ENCODE assay signal across 1 cellular context in the genomic region with DNA sequence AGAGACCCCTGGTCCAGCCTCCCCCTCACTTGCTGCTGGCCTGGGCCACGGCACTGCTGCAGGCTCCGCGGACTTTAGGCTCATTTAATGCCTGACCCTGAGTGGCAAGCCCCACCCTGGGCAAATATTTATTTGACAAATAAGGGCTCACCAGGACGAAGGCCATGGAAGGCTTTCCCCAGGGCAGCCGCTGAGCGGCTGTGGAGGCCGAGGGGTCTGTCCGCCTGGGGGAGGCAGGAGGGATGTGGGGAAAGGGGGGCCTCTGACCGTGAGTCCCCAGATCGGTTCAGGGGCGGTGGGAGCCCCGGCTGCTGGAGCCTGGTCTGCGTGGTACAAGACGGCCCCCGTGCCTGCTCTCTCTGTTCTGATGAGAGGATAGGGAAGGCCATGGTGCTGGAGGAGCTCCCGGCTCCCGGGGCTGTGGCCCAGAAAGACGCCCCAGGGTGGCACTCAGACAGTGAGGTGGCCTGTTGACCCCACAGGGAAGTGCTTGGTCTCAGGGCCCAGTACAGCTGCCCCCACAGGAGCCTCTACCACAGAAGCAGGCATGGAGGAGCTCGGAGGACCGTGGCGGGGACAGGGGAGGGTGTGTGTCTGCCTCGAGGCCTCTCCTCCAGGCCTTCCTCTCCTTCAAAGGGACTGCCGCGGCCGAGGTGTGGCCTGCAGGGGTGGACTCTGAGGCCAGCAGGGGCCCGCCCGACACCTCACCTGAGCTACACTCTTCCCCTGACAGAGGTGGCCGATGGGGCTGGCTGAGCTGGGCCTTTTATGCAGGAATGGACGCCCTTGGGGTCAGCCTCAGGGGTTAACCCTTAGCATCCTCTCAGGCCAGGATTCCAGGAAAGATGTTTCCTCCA.
A peak's percentile ranks its signal among the peaks of the same experiment; 100 is the strongest.
TF ChIP-seq lines count a peak whose summit lies in the region.

No MANE protein-coding gene starts in this region.

TF ChIP-seq in HepG2, 621 proteins besides CTCF, POLR2A, EP300 and RAD21 (continued from another document and continues in another):
- no peak for TF ChIP-seq NBN (conservative IDR thresholded peaks at IDR 0.05)
- peak; percentile 71 for TF ChIP-seq MED8 (CRISPR knock-in tag; IDR thresholded peaks at IDR 0.05; ENCODE audit: insufficient replicate concordance)
- TF ChIP-seq, protein P1, sequence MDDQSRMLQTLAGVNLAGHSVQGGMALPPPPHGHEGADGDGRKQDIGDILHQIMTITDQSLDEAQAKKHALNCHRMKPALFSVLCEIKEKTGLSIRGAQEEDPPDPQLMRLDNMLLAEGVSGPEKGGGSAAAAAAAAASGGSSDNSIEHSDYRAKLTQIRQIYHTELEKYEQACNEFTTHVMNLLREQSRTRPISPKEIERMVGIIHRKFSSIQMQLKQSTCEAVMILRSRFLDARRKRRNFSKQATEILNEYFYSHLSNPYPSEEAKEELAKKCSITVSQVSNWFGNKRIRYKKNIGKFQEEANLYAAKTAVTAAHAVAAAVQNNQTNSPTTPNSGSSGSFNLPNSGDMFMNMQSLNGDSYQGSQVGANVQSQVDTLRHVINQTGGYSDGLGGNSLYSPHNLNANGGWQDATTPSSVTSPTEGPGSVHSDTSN (CRISPR knock-in tag; IDR thresholded peaks at IDR 0.05; ENCODE audit: borderline replicate concordance), result no peak
- TF ChIP-seq AFF4 (CRISPR knock-in tag; IDR thresholded peaks at IDR 0.05), result no peak
- no peak for TF ChIP-seq ZNF468 (CRISPR knock-in tag; IDR thresholded peaks at IDR 0.05)
- TF ChIP-seq ZNF446 (CRISPR knock-in tag; IDR thresholded peaks at IDR 0.05), result peak; percentile 68; the same call in 1 of the 2 replicates
- TF ChIP-seq CSRNP2 (CRISPR knock-in tag; conservative IDR thresholded peaks at IDR 0.05; ENCODE audit: low read depth), result no peak
- peak; percentile 80 for TF ChIP-seq RXRA (CRISPR knock-in tag; IDR thresholded peaks at IDR 0.05)
- TF ChIP-seq HDAC2 (CRISPR knock-in tag; IDR thresholded peaks at IDR 0.05), result peak; percentile 42; the same call in 1 of the 2 replicates
- no peak for TF ChIP-seq REL (CRISPR knock-in tag; conservative IDR thresholded peaks at IDR 0.05)
- no peak for TF ChIP-seq TRIM22 (IDR thresholded peaks at IDR 0.05)
- no peak for TF ChIP-seq FOXA1 (IDR thresholded peaks at IDR 0.05)
- peak; percentile 88 for TF ChIP-seq FOXA1 (CRISPR knock-in tag; IDR thresholded peaks at IDR 0.05)
- TF ChIP-seq HNF1A (IDR thresholded peaks at IDR 0.05; ENCODE audit: low read depth), result no peak; the same call in 1 of the 2 replicates
- no peak; the same call in 1 of the 2 replicates for TF ChIP-seq HNF1A (CRISPR knock-in tag; IDR thresholded peaks at IDR 0.05; ENCODE audit: borderline replicate concordance)
- TF ChIP-seq, protein P2, sequence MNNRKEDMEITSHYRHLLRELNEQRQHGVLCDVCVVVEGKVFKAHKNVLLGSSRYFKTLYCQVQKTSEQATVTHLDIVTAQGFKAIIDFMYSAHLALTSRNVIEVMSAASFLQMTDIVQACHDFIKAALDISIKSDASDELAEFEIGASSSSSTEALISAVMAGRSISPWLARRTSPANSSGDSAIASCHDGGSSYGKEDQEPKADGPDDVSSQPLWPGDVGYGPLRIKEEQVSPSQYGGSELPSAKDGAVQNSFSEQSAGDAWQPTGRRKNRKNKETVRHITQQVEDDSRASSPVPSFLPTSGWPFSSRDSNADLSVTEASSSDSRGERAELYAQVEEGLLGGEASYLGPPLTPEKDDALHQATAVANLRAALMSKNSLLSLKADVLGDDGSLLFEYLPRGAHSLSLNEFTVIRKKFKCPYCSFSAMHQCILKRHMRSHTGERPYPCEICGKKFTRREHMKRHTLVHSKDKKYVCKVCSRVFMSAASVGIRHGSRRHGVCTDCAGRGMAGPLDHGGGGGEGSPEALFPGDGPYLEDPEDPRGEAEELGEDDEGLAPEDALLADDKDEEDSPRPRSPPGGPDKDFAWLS (CRISPR knock-in tag; IDR thresholded peaks at IDR 0.05; ENCODE audit: borderline replicate concordance), result no peak
- TF ChIP-seq, protein P3, sequence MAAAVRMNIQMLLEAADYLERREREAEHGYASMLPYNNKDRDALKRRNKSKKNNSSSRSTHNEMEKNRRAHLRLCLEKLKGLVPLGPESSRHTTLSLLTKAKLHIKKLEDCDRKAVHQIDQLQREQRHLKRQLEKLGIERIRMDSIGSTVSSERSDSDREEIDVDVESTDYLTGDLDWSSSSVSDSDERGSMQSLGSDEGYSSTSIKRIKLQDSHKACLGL (CRISPR knock-in tag; IDR thresholded peaks at IDR 0.05), result no peak
- no peak for TF ChIP-seq TEAD2 (CRISPR knock-in tag; IDR thresholded peaks at IDR 0.05)
- TF ChIP-seq SIN3B (IDR thresholded peaks at IDR 0.05; ENCODE audit: low read length), result no peak
- peak; percentile 65 for TF ChIP-seq ZNF121 (CRISPR knock-in tag; IDR thresholded peaks at IDR 0.05)
- no peak for TF ChIP-seq ZUFSP (CRISPR knock-in tag; IDR thresholded peaks at IDR 0.05; ENCODE audit: borderline replicate concordance)
- TF ChIP-seq PHB2 (IDR thresholded peaks at IDR 0.05; ENCODE audit: partially characterized antibody), result no peak
- TF ChIP-seq ZNF225 (CRISPR knock-in tag; IDR thresholded peaks at IDR 0.05), result peak; percentile 41
- peak; percentile 27; the same call in 1 of the 2 replicates for TF ChIP-seq SIX1 (CRISPR knock-in tag; IDR thresholded peaks at IDR 0.05; ENCODE audit: borderline replicate concordance)
- peak; percentile 89; the same call in 1 of the 2 replicates for TF ChIP-seq ZBTB3 (CRISPR knock-in tag; IDR thresholded peaks at IDR 0.05; ENCODE audit: borderline replicate concordance, low read depth)
- TF ChIP-seq FOXA3 (CRISPR knock-in tag; IDR thresholded peaks at IDR 0.05), result peak; percentile 88
- TF ChIP-seq ZNF619 (CRISPR knock-in tag; IDR thresholded peaks at IDR 0.05), result no peak
- TF ChIP-seq ZFP36L2 (CRISPR knock-in tag; IDR thresholded peaks at IDR 0.05), result no peak
- TF ChIP-seq ZNF816 (CRISPR knock-in tag; IDR thresholded peaks at IDR 0.05; ENCODE audit: borderline replicate concordance), result no peak; the same call in 1 of the 2 replicates
- 0 out of 2 replicates have a peak, but pooled peaks have one; percentile 1 for TF ChIP-seq ZNF451 (CRISPR knock-in tag; IDR thresholded peaks at IDR 0.05)
- no peak for TF ChIP-seq CREB3 (CRISPR knock-in tag; IDR thresholded peaks at IDR 0.05)
- 0 out of 2 replicates have a peak, but pooled peaks have one; percentile 1 for TF ChIP-seq ZNF747 (CRISPR knock-in tag; IDR thresholded peaks at IDR 0.05; ENCODE audit: borderline replicate concordance)
- TF ChIP-seq, protein P4, sequence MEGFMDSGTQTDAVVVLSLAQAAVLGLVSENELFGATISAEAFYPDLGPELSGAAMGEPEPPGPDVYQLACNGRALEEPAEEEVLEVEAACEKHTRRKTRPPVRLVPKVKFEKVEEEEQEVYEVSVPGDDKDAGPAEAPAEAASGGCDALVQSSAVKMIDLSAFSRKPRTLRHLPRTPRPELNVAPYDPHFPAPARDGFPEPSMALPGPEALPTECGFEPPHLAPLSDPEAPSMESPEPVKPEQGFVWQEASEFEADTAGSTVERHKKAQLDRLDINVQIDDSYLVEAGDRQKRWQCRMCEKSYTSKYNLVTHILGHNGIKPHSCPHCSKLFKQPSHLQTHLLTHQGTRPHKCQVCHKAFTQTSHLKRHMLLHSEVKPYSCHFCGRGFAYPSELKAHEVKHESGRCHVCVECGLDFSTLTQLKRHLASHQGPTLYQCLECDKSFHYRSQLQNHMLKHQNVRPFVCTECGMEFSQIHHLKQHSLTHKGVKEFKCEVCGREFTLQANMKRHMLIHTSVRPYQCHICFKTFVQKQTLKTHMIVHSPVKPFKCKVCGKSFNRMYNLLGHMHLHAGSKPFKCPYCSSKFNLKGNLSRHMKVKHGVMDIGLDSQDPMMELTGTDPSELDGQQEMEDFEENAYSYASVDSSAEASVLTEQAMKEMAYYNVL (CRISPR knock-in tag; IDR thresholded peaks at IDR 0.05; ENCODE audit: borderline replicate concordance), result peak; percentile 33; the same call in 1 of the 2 replicates
